In genomic region chr17:82008941-82009405, GRCh38 we compare ENCODE assay signal across 1 cellular context.
TF ChIP-seq lines count a peak whose summit lies in the region.

No MANE protein-coding gene starts in this region.

TF ChIP-seq in HepG2, 621 proteins besides CTCF, POLR2A, EP300 and RAD21 (continued from another document):
- TF ChIP-seq ZFP91 (CRISPR knock-in tag; IDR thresholded peaks at IDR 0.05; ENCODE audit: borderline replicate concordance) (0 out of 2 replicates have a peak, but pooled peaks have one; percentile 12), HES4 (CRISPR knock-in tag; IDR thresholded peaks at IDR 0.05; ENCODE audit: borderline replicate concordance) (no peak), ZBTB7A (CRISPR knock-in tag; IDR thresholded peaks at IDR 0.05) (no peak), PHF8 (CRISPR knock-in tag; IDR thresholded peaks at IDR 0.05) (no peak), NFAT5 (CRISPR knock-in tag; IDR thresholded peaks at IDR 0.05) (no peak), NR2F6 (IDR thresholded peaks at IDR 0.05) (no peak), NR2F6 (CRISPR knock-in tag; IDR thresholded peaks at IDR 0.05) (no peak), ZNF382 (CRISPR knock-in tag; IDR thresholded peaks at IDR 0.05; ENCODE audit: borderline replicate concordance) (no peak), IKZF4 (CRISPR knock-in tag; IDR thresholded peaks at IDR 0.05; ENCODE audit: borderline replicate concordance, low read depth, not compliant biosample characterization) (no peak), ZFP41 (CRISPR knock-in tag; IDR thresholded peaks at IDR 0.05; ENCODE audit: borderline replicate concordance) (no peak), ZFP1 (CRISPR knock-in tag; IDR thresholded peaks at IDR 0.05) (no peak)
